8 cellular contexts compared by ENCODE assay signal in the genomic region with DNA sequence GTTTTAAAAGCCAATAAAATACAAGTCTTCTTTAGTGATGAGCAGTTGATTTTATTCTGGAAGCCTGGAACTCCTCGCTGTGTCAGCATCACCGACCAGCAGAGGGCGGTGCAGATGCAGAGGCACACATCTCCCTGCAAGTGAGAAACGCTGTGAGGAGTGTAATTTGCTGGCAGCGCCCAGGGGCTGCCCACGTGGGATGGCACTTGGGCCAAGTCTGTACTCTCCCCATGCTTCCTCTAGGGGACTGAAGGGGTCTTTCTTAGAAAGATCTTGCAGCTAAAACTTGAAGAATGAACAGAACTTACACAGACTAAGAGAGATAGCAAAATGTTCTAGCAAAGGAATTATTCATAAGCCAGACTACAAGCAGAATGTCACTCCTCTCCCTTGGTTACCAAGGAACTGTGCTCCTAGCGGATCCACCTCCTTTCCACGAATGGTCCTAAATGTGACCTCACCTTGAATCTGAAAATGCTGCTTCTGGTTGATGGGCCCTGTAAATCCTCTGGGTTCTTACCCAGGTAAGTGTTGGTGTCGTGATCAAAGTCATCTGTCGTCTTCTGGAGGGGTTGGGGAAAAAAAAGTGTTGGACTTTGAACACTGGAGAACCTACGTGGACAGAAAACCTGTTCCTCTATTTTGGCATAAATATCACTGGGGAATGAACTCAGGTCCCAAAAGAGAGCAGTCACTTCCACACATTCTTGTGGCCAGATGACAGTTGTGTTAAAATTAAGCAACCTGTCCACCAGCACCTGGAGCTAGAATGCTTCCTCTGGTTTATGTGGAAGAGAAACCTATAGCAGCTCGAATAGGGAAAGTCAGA.
DNase-seq lines count a peak whose midpoint lies in the region; ATAC-seq and TF ChIP-seq lines count a peak whose summit lies in the region.

No MANE protein-coding gene starts in this region.

- DNase-seq in AG10803 (ENCODE audit: low read depth) = peak; percentile 73
- peak; percentile 75 for DNase-seq in NCI-H2196 (lab: John Stamatoyannopoulos, UW; ENCODE audit: unreplicated experiment)
- DNase-seq in activated CD4-positive, CD25-positive, alpha-beta regulatory T cell treated with anti-CD3 and anti-CD28 coated beads, Interleukin-2, amount 50 U/mL, for 72 hours = peak; percentile 75
- DNase-seq in cerebellar cortex (ENCODE audit: low spot score) = peak; percentile 62
- peak; percentile 90 for DNase-seq in left kidney (ENCODE audit: low read depth, low spot score)
- DNase-seq in stimulated activated CD4-positive, alpha-beta T cell treated with anti-CD3 and anti-CD28 coated beads, Interleukin-4, amount 100 ng/mL, for 24 hours = peak; percentile 81

- ATAC-seq in GM18861 (IDR thresholded peaks at IDR 0.05; ENCODE audit: unreplicated experiment) (peak; percentile 95), HG03064 (IDR thresholded peaks at IDR 0.05; ENCODE audit: low read depth, unreplicated experiment) (peak; percentile 92)

- TF ChIP-seq CTCF in AG10803 (conservative IDR thresholded peaks at IDR 0.05; ENCODE audit: low read length) = peak; percentile 92

- H3K4me3 ChIP-seq in AG10803 (ENCODE audit: low read length) = no peak overlapping the region
